In genomic region chr6:3663811-3664210, GRCh38 we compare ENCODE assay signal across 19 cellular contexts.
DNase-seq lines count a peak whose midpoint lies in the region; ATAC-seq, FAIRE-seq and TF ChIP-seq lines count a peak whose summit lies in the region.
"Had no signal": no experiment of that assay in that cellular context is flagged by ENCODE, and none has a peak within 500 bp of the region (broad histone marks: within the 10 kb centered on the region; RNA-seq: fewer than 3 reads in every experiment).

No MANE protein-coding gene starts in this region.

- no peak overlapping the region for H2BK15ac ChIP-seq in H1 (ENCODE audit: low read length)

- TF ChIP-seq CTCF in H1 (IDR thresholded peaks at IDR 0.05; ENCODE audit: control extremely low read depth in 1 of 3, insufficient read depth in 1 of 3, low read depth in 1 of 3, low read length in 3 of 3) (no peak), mesothelial cell of epicardium (IDR thresholded peaks at IDR 0.05; ENCODE audit: unreplicated experiment) (no peak), sigmoid colon (IDR thresholded peaks at IDR 0.05) (no peak)

- no peak for TF ChIP-seq RAD21 in H1 (IDR thresholded peaks at IDR 0.05 in 1 of 2, conservative IDR thresholded peaks at IDR 0.05 in 1 of 2; ENCODE audit: low read depth in 2 of 2, low read length in 2 of 2)

- peaks cover 21% of the 10 kb centered on the region for H3K9me3 Mint-ChIP-seq in mesothelial cell of epicardium
- H3K9me3 Mint-ChIP-seq in activated CD8-positive, alpha-beta T cell treated with anti-CD3 and anti-CD28 coated beads, Interleukin-2, amount 10 ng/mL, durations not matched to agents 7 days and 5 days (ENCODE audit: insufficient read depth), result no peaks in the 10 kb centered on the region

- no peak for FAIRE-seq in H1 (lab: Jason Lieb, UNC)
- FAIRE-seq: A204.1 had no signal

- H3K23me2 ChIP-seq in H1 (ENCODE audit: low read depth, low read length), result no peaks in the 10 kb centered on the region

- peaks cover 17% of the 10 kb centered on the region for H3K4me1 Mint-ChIP-seq in mesothelial cell of epicardium
- H3K4me1 Mint-ChIP-seq in activated CD8-positive, alpha-beta T cell treated with anti-CD3 and anti-CD28 coated beads, Interleukin-2, amount 10 ng/mL, durations not matched to agents 7 days and 5 days (ENCODE audit: low read depth), result no peaks in the 10 kb centered on the region

- H3K4me3 Mint-ChIP-seq in mesothelial cell of epicardium, result no peak overlapping the region
- H3K4me3 Mint-ChIP-seq in activated CD8-positive, alpha-beta T cell treated with anti-CD3 and anti-CD28 coated beads, Interleukin-2, amount 10 ng/mL, durations not matched to agents 7 days and 5 days, result no peak overlapping the region
- H3K4me3 Mint-ChIP-seq: CD8-positive, alpha-beta T cell had no signal

- H3K4me1 ChIP-seq in H1 (replicated peaks in 1 of 4; ENCODE audit: control insufficient read depth in 3 of 4, insufficient read depth in 4 of 4, low read length in 3 of 4) (peaks cover 0 to 13% (median 10%) of the 10 kb centered on the region in 4 experiments; a peak in 5 of 7 replicates), sigmoid colon (peaks cover 0 to 39% (median 23%) of the 10 kb centered on the region in 4 donors)

- no peak overlapping the region for H2BK20ac ChIP-seq in H1 (ENCODE audit: low read length)

- no peaks in the 10 kb centered on the region for H3K79me2 ChIP-seq in H1 (ENCODE audit: control insufficient read depth in 1 of 2, insufficient read depth in 2 of 2, low read length in 2 of 2)

- DNase-seq in D341Med (ENCODE audit: low spot score), result peak; percentile 14
- DNase-seq in H1 (ENCODE audit: low read depth in 1 of 2, low spot score in 2 of 2), result peak in 1 of 2 experiments; percentile 35
- no peak for DNase-seq in mesothelial cell of epicardium (ENCODE audit: low spot score in 2 of 2, unreplicated experiment in 2 of 2)
- DNase-seq in sigmoid colon, result no peak
- no peak for DNase-seq in dedifferentiated amniotic fluid mesenchymal stem cell (ENCODE audit: extremely low spot score)
- DNase-seq in NCI-H446 treated with DMSO at 0.1 percent for 48 hours (lab: John Stamatoyannopoulos, UW), result no peak
- DNase-seq in activated CD8-positive, alpha-beta T cell treated with anti-CD3 and anti-CD28 coated beads, Interleukin-2, amount 10 ng/mL, durations not matched to agents 7 days and 5 days, result no peak
- DNase-seq: C1 segment of cervical spinal cord; CD8-positive, alpha-beta T cell; H7; KG1; MM.1S; NCI-H2029 treated with DMSO at 0.1 percent for 48 hours; NCI-H526 treated with DMSO at 0.1 percent for 48 hours; Right ventricle myocardium superior; RPMI8226 had no signal

- intact Hi-C loops in sigmoid colon (cut with DNase I), result no loop called here

- no peak overlapping the region for H3K4ac ChIP-seq in H1 (replicated peaks; ENCODE audit: insufficient read length, low read depth, low read length)

- no peaks in the 10 kb centered on the region for H3K27me3 Mint-ChIP-seq in mesothelial cell of epicardium (ENCODE audit: low read depth)
- peaks cover 4% of the 10 kb centered on the region for H3K27me3 Mint-ChIP-seq in activated CD8-positive, alpha-beta T cell treated with anti-CD3 and anti-CD28 coated beads, Interleukin-2, amount 10 ng/mL, durations not matched to agents 7 days and 5 days (ENCODE audit: low read depth)

- no peak overlapping the region for H2AK5ac ChIP-seq in H1 (ENCODE audit: low read depth, low read length)

- H3K9me3 ChIP-seq in H1 (ENCODE audit: insufficient read depth in 2 of 2, low read depth in 1 of 2, low read length in 1 of 2), result no peaks in the 10 kb centered on the region
- H3K9me3 ChIP-seq in sigmoid colon, result no peaks in the 10 kb centered on the region
- H3K9me3 ChIP-seq: SJSA1 had no signal

- no peak overlapping the region for H3K27ac ChIP-seq in H1 (ENCODE audit: low read depth, low read length)
- H3K27ac ChIP-seq in sigmoid colon, result peak overlapping the region; percentile 41 to 76 (median 66)
- H3K27ac ChIP-seq: SJSA1 had no signal

- no peak overlapping the region for H3K18ac ChIP-seq in H1 (ENCODE audit: extremely low read depth, low read length)

- TF ChIP-seq EP300 in H1 (IDR thresholded peaks at IDR 0.05; ENCODE audit: borderline replicate concordance in 1 of 2, low read depth in 2 of 2, low read length in 2 of 2) (no peak), sigmoid colon (IDR thresholded peaks at IDR 0.05) (no peak)

- no peak overlapping the region; the same call in 1 of the 2 replicates for H4K8ac ChIP-seq in H1 (ENCODE audit: extremely low read depth, insufficient read depth, low read length)

- TF ChIP-seq POLR2A in H1 (IDR thresholded peaks at IDR 0.05; ENCODE audit: control extremely low read depth in 1 of 2, low read depth in 2 of 2, low read length in 2 of 2), result no peak
- TF ChIP-seq POLR2A in sigmoid colon (IDR thresholded peaks at IDR 0.05), result no peak

- H4K5ac ChIP-seq in H1 (ENCODE audit: insufficient read length, low read depth, low read length), result no peak overlapping the region

- H2BK5ac ChIP-seq in H1 (ENCODE audit: low read depth, low read length), result no peak overlapping the region

- H3K36me3 Mint-ChIP-seq in mesothelial cell of epicardium, result peaks cover 5% of the 10 kb centered on the region
- H3K36me3 Mint-ChIP-seq in activated CD8-positive, alpha-beta T cell treated with anti-CD3 and anti-CD28 coated beads, Interleukin-2, amount 10 ng/mL, durations not matched to agents 7 days and 5 days (ENCODE audit: low read depth), result no peaks in the 10 kb centered on the region
- H3K36me3 Mint-ChIP-seq: CD8-positive, alpha-beta T cell had no signal

- H4K91ac ChIP-seq in H1 (replicated peaks; ENCODE audit: insufficient read length, low read length), result no peak overlapping the region

- H3K4me2 ChIP-seq in H1 (ENCODE audit: insufficient read depth in 1 of 2, low read depth in 2 of 2, low read length in 2 of 2), result no peak overlapping the region

- no peak for ATAC-seq in HG03460 (IDR thresholded peaks at IDR 0.05; ENCODE audit: unreplicated experiment)
- no peak for ATAC-seq in activated CD8-positive, alpha-beta T cell treated with anti-CD3 and anti-CD28 coated beads, Interleukin-2, amount 10 ng/mL, durations not matched to agents 7 days and 5 days
- ATAC-seq: CD8-positive, alpha-beta T cell had no signal

- H3K79me1 ChIP-seq in H1 (ENCODE audit: low read depth, low read length), result no peaks in the 10 kb centered on the region

- peak overlapping the region; percentile 59 for H3K27ac Mint-ChIP-seq in mesothelial cell of epicardium
- H3K27ac Mint-ChIP-seq in activated CD8-positive, alpha-beta T cell treated with anti-CD3 and anti-CD28 coated beads, Interleukin-2, amount 10 ng/mL, durations not matched to agents 7 days and 5 days, result no peak overlapping the region
- H3K27ac Mint-ChIP-seq: CD8-positive, alpha-beta T cell had no signal

- POLR2A ChIA-PET in H1 (lab: Charles Lee; ENCODE audit: partially characterized antibody), result no interaction called here
- POLR2A ChIA-PET in activated CD8-positive, alpha-beta T cell treated with anti-CD3 and anti-CD28 coated beads, Interleukin-2, amount 10 ng/mL, durations not matched to agents 7 days and 5 days (lab: Charles Lee), result no interaction called here

- no peak overlapping the region for H3K56ac ChIP-seq in H1 (replicated peaks; ENCODE audit: insufficient read length, low read depth, low read length)

- H3K9ac ChIP-seq in H1 (replicated peaks in 1 of 4; ENCODE audit: extremely low read depth in 1 of 4, low read depth in 3 of 4, low read length in 3 of 4), result no peak overlapping the region

- CTCF ChIA-PET in H1 (lab: Charles Lee; ENCODE audit: partially characterized antibody), result interaction anchor here (0.5 kb wide), 1 partner anchor 98 kb away, joined by 3 read pairs; no protein-coding TSS in a partner anchor
- CTCF ChIA-PET in activated CD8-positive, alpha-beta T cell treated with anti-CD3 and anti-CD28 coated beads, Interleukin-2, amount 10 ng/mL, durations not matched to agents 7 days and 5 days (lab: Charles Lee), result no interaction called here

- no peak overlapping the region for H2BK12ac ChIP-seq in H1 (ENCODE audit: low read depth, low read length)

- H3K4me3 ChIP-seq in H1 (ENCODE audit: extremely low read depth in 1 of 4, insufficient read depth in 2 of 4, low read depth in 3 of 4, low read length in 4 of 4) (no peak overlapping the region), sigmoid colon (no peak overlapping the region)
- H3K4me3 ChIP-seq: SJSA1 had no signal

- H4K20me1 ChIP-seq in H1 (replicated peaks in 1 of 2; ENCODE audit: control insufficient read depth in 1 of 2, insufficient read depth in 2 of 2, low read length in 2 of 2), result no peaks in the 10 kb centered on the region

- no peak overlapping the region for H3K14ac ChIP-seq in H1 (ENCODE audit: insufficient read length)

- H3K27me3 ChIP-seq in H1 (replicated peaks in 1 of 4; ENCODE audit: control insufficient read depth in 3 of 4, extremely low read depth in 1 of 4, insufficient read depth in 3 of 4, low read length in 3 of 4), result no peaks in the 10 kb centered on the region; a peak in 1 of 7 replicates
- H3K27me3 ChIP-seq in sigmoid colon, result no peaks in the 10 kb centered on the region
- H3K27me3 ChIP-seq: SJSA1 had no signal

- no peak overlapping the region for H2BK120ac ChIP-seq in H1 (replicated peaks; ENCODE audit: low read depth, low read length)

- 95% methylated on average over 6 of the region's 6 CpGs; no CpG with 5 or more reads in 1 of the 2 experiments for WGBS in H1 (ENCODE audit: extremely low coverage in 1 of 2, insufficient coverage in 1 of 2, insufficient read length in 1 of 2, insufficient replicate concordance in 2 of 2, low coverage in 1 of 2, low lambda C conversion rate in 2 of 2, missing lambda C conversion rate in 1 of 2), 2 experiments
- 88 to 90% methylated on average over 6 of the region's 6 CpGs for WGBS in sigmoid colon, 2 donors

- H2AFZ ChIP-seq in H1 (ENCODE audit: low read length), result 0 out of 2 replicates have a peak overlapping the region, but pooled peaks have one; percentile 16

- H3K36me3 ChIP-seq in H1 (ENCODE audit: control insufficient read depth in 2 of 4, insufficient read depth in 4 of 4, low read length in 3 of 4) (no peaks in the 10 kb centered on the region), sigmoid colon (no peaks in the 10 kb centered on the region)
- H3K36me3 ChIP-seq: SJSA1 had no signal

- H3K23ac ChIP-seq in H1 (ENCODE audit: insufficient read length), result no peak overlapping the region

TF ChIP-seq in H1, 55 proteins besides CTCF, POLR2A, EP300 and RAD21:
- no peak for TF ChIP-seq BACH1 (IDR thresholded peaks at IDR 0.05; ENCODE audit: low read length)
- no peak for TF ChIP-seq CBX8 (IDR thresholded peaks at IDR 0.05; ENCODE audit: borderline replicate concordance, low read depth, low read length)
TF ChIP-seq in H1: peak in this region for 0.
